Comparison of ENCODE assay signal across 25 cellular contexts in the genomic region with DNA sequence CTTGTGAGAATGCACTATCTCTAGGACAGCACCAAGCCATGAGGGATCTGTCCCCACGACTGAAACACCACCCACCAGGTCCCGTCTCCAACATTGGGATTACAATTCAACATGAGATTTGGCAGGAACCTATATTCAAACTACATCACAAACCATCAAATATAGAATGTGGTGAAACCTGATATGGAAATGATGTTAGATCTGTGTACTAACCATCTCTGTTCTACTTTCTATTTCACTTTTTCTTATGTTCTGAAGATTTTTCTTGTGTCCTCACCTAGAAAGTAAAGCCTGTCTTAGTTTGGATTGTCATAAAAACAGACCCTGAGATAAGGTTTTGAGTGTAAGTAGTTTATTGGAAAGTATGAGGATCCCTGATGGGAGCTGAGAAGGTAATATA. TPM values are rescaled to one million over a fixed set of nuclear protein-coding genes. Genes with fewer than 3 reads are reported as not detected.
"Had no signal": no experiment of that assay in that cellular context is flagged by ENCODE, and none has a peak within 500 bp of the region (broad histone marks: within the 10 kb centered on the region; RNA-seq: fewer than 3 reads in every experiment).

No MANE protein-coding gene starts in this region.

- H3K9me3 Mint-ChIP-seq: activated CD4-positive, alpha-beta memory T cell treated with anti-CD3 and anti-CD28 coated beads, Interleukin-2, amount 10 ng/mL, durations not matched to agents 7 days and 5 days had no signal

- H3K27ac Mint-ChIP-seq: activated CD4-positive, alpha-beta memory T cell treated with anti-CD3 and anti-CD28 coated beads, Interleukin-2, amount 10 ng/mL, durations not matched to agents 7 days and 5 days; activated CD8-positive, alpha-beta memory T cell treated with anti-CD3 and anti-CD28 coated beads, Interleukin-2, amount 10 ng/mL, durations not matched to agents 7 days and 5 days; activated naive CD8-positive, alpha-beta T cell; naive thymus-derived CD4-positive, alpha-beta T cell had no signal

- H3K9me3 ChIP-seq: prostate gland, right atrium auricular region, thyroid gland had no signal

- H3K4me3 ChIP-seq: prostate gland, right atrium auricular region, thyroid gland had no signal

- H3K36me3 ChIP-seq: prostate gland, right atrium auricular region, thyroid gland had no signal

- H3K4me1 Mint-ChIP-seq: activated CD4-positive, alpha-beta memory T cell treated with anti-CD3 and anti-CD28 coated beads, Interleukin-2, amount 10 ng/mL, durations not matched to agents 7 days and 5 days; activated CD8-positive, alpha-beta memory T cell treated with anti-CD3 and anti-CD28 coated beads, Interleukin-2, amount 10 ng/mL, durations not matched to agents 7 days and 5 days; naive thymus-derived CD4-positive, alpha-beta T cell had no signal

- H3K36me3 Mint-ChIP-seq: activated CD8-positive, alpha-beta memory T cell treated with anti-CD3 and anti-CD28 coated beads, Interleukin-2, amount 10 ng/mL, durations not matched to agents 7 days and 5 days; activated naive CD8-positive, alpha-beta T cell; naive thymus-derived CD4-positive, alpha-beta T cell had no signal

- H3K4me3 Mint-ChIP-seq: activated CD4-positive, alpha-beta memory T cell treated with anti-CD3 and anti-CD28 coated beads, Interleukin-2, amount 10 ng/mL, durations not matched to agents 7 days and 5 days; activated CD8-positive, alpha-beta memory T cell treated with anti-CD3 and anti-CD28 coated beads, Interleukin-2, amount 10 ng/mL, durations not matched to agents 7 days and 5 days; activated naive CD8-positive, alpha-beta T cell; naive thymus-derived CD4-positive, alpha-beta T cell had no signal

- FAIRE-seq: bronchial epithelial cell, endometrium, islet of Langerhans had no signal

- H3K27ac ChIP-seq: prostate gland, right atrium auricular region, thyroid gland had no signal

- H3K4me1 ChIP-seq: prostate gland, right atrium auricular region, thyroid gland had no signal

- ATAC-seq: activated CD8-positive, alpha-beta memory T cell treated with anti-CD3 and anti-CD28 coated beads, Interleukin-2, amount 10 ng/mL, durations not matched to agents 7 days and 5 days; left cardiac atrium; naive thymus-derived CD4-positive, alpha-beta T cell had no signal

- DNase-seq: activated CD4-positive, alpha-beta memory T cell treated with anti-CD3 and anti-CD28 coated beads, Interleukin-2, amount 10 ng/mL, durations not matched to agents 7 days and 5 days; activated CD4-positive, alpha-beta T cell treated with anti-CD3 and anti-CD28 coated beads for 48 hours; activated CD4-positive, CD25-positive, alpha-beta regulatory T cell; activated CD8-positive, alpha-beta memory T cell treated with anti-CD3 and anti-CD28 coated beads, Interleukin-2, amount 10 ng/mL, durations not matched to agents 7 days and 5 days; cerebellar nuclear complex; cortex of kidney; erythroblast; foreskin melanocyte; glutamatergic neuron; hippocampal formation; left cardiac atrium; mesendoderm; naive thymus-derived CD4-positive, alpha-beta T cell; stimulated activated CD4-positive, alpha-beta T cell treated with anti-CD3 and anti-CD28 coated beads, Interleukin-2, amount 100 ng/mL, for 24 hours; stimulated activated naive CD4-positive, alpha-beta T cell treated with Interleukin-2 at 50 U/mL for 16 hours; thyroid gland had no signal

- H3K27me3 ChIP-seq: right atrium auricular region, thyroid gland had no signal

- H3K27me3 Mint-ChIP-seq: activated CD4-positive, alpha-beta memory T cell treated with anti-CD3 and anti-CD28 coated beads, Interleukin-2, amount 10 ng/mL, durations not matched to agents 7 days and 5 days; activated CD8-positive, alpha-beta memory T cell treated with anti-CD3 and anti-CD28 coated beads, Interleukin-2, amount 10 ng/mL, durations not matched to agents 7 days and 5 days; activated naive CD8-positive, alpha-beta T cell; naive thymus-derived CD4-positive, alpha-beta T cell had no signal

RNA-seq across cellular contexts. Expression of a gene that starts 37.8 kb away (rescaled TPM):
- total RNA-seq: activated CD4-positive, alpha-beta memory T cell treated with anti-CD3 and anti-CD28 coated beads, Interleukin-2, amount 10 ng/mL, durations not matched to agents 7 days and 5 days; activated CD8-positive, alpha-beta memory T cell treated with anti-CD3 and anti-CD28 coated beads, Interleukin-2, amount 10 ng/mL, durations not matched to agents 7 days and 5 days; bronchial epithelial cell; left cardiac atrium; lower leg skin; naive thymus-derived CD4-positive, alpha-beta T cell; osteocyte; prostate gland; right atrium auricular region; subcutaneous adipose tissue had no signal
- polyA plus RNA-seq: naive thymus-derived CD4-positive, alpha-beta T cell had no signal
